1 cellular context compared by ENCODE assay signal in the genomic region with DNA sequence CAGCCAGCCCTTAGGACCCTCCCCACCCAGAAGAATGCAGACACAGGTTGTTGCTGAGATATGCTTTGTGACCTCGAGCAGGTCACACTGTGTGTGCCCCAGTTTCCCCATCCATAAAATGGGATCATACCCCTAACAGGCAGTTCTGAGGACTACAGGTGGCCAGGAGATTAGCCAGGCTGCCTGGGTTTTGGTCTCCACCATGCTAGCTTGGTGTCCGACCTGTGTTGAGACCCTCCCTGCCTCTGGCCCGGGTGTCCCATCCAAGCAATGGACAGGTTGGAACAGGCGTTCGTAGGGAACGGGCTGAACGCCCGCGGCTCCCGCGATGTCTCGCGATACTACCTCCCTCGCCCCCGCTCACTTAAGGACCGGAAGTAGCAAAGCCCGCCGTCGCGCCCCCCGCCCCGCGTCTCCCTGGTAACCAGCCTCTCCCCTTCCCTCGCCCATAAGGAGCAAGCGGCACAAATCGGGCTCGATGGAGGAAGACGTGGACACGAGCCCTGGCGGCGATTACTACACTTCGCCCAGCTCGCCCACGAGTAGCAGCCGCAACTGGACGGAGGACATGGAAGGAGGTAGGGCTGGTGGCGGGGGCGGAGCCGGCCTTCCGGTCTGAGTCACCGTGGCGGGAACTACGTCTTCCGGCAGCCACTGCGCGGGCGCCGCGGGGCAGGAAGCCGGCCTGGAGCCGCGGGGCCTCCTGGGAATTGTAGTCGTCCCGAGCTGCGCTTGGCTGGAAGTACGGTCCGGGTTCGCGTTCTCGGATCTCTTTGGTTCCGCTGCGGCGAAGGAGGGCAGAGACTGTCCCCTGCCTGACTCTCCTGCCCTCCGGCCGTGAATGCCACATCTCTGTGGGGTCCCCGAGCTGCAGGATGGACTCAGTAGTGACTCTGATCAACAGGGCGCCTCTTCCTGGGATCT.
TF ChIP-seq lines count a peak whose summit lies in the region.

No MANE protein-coding gene starts in this region.

TF ChIP-seq in HepG2, 621 proteins besides CTCF, POLR2A, EP300 and RAD21 (continued from another document and continues in another):
- TF ChIP-seq, protein P1, sequence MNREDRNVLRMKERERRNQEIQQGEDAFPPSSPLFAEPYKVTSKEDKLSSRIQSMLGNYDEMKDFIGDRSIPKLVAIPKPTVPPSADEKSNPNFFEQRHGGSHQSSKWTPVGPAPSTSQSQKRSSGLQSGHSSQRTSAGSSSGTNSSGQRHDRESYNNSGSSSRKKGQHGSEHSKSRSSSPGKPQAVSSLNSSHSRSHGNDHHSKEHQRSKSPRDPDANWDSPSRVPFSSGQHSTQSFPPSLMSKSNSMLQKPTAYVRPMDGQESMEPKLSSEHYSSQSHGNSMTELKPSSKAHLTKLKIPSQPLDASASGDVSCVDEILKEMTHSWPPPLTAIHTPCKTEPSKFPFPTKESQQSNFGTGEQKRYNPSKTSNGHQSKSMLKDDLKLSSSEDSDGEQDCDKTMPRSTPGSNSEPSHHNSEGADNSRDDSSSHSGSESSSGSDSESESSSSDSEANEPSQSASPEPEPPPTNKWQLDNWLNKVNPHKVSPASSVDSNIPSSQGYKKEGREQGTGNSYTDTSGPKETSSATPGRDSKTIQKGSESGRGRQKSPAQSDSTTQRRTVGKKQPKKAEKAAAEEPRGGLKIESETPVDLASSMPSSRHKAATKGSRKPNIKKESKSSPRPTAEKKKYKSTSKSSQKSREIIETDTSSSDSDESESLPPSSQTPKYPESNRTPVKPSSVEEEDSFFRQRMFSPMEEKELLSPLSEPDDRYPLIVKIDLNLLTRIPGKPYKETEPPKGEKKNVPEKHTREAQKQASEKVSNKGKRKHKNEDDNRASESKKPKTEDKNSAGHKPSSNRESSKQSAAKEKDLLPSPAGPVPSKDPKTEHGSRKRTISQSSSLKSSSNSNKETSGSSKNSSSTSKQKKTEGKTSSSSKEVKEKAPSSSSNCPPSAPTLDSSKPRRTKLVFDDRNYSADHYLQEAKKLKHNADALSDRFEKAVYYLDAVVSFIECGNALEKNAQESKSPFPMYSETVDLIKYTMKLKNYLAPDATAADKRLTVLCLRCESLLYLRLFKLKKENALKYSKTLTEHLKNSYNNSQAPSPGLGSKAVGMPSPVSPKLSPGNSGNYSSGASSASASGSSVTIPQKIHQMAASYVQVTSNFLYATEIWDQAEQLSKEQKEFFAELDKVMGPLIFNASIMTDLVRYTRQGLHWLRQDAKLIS (CRISPR knock-in tag; IDR thresholded peaks at IDR 0.05), result no peak
- TF ChIP-seq SRSF4 (IDR thresholded peaks at IDR 0.05; ENCODE audit: low read depth, low read length, poor library complexity, severe bottlenecking) (no peak), SP5 (CRISPR knock-in tag; IDR thresholded peaks at IDR 0.05; ENCODE audit: borderline replicate concordance, low read depth) (peak; percentile 9; the same call in 1 of the 2 replicates), ZNF749 (CRISPR knock-in tag; IDR thresholded peaks at IDR 0.05; ENCODE audit: borderline replicate concordance) (no peak; the same call in 1 of the 2 replicates), ZHX1 (CRISPR knock-in tag; IDR thresholded peaks at IDR 0.05; ENCODE audit: low read depth) (no peak; the same call in 1 of the 2 replicates), JDP2 (CRISPR knock-in tag; IDR thresholded peaks at IDR 0.05; ENCODE audit: borderline replicate concordance) (no peak), EZH2 (conservative IDR thresholded peaks at IDR 0.05; ENCODE audit: low read depth, low read length) (no peak), CSRNP2 (CRISPR knock-in tag; conservative IDR thresholded peaks at IDR 0.05; ENCODE audit: low read depth) (no peak), CBX1 (IDR thresholded peaks at IDR 0.05; ENCODE audit: low read depth) (no peak), NFKB2 (CRISPR knock-in tag; IDR thresholded peaks at IDR 0.05; ENCODE audit: borderline replicate concordance) (no peak), CCDC6 (CRISPR knock-in tag; IDR thresholded peaks at IDR 0.05) (no peak), ZSCAN12 (CRISPR knock-in tag; IDR thresholded peaks at IDR 0.05) (no peak), KLF12 (CRISPR knock-in tag; IDR thresholded peaks at IDR 0.05; ENCODE audit: borderline replicate concordance) (0 out of 2 replicates have a peak, but pooled peaks have one; percentile 57), ZGPAT (CRISPR knock-in tag; IDR thresholded peaks at IDR 0.05) (peak; percentile 71), JARID2 (CRISPR knock-in tag; IDR thresholded peaks at IDR 0.05; ENCODE audit: insufficient replicate concordance) (no peak), TEF (CRISPR knock-in tag; IDR thresholded peaks at IDR 0.05) (no peak), IRX3 (CRISPR knock-in tag; IDR thresholded peaks at IDR 0.05; ENCODE audit: borderline replicate concordance, low read depth) (no peak), ZFX (CRISPR knock-in tag; IDR thresholded peaks at IDR 0.05; ENCODE audit: low read depth) (peak; percentile 84), ETV5 (CRISPR knock-in tag; IDR thresholded peaks at IDR 0.05; ENCODE audit: borderline replicate concordance) (no peak; the same call in none of the 2 replicates), MAF1 (CRISPR knock-in tag; IDR thresholded peaks at IDR 0.05; ENCODE audit: borderline replicate concordance) (no peak), ZNF282 (IDR thresholded peaks at IDR 0.05; ENCODE audit: partially characterized antibody) (no peak), ZNF766 (CRISPR knock-in tag; IDR thresholded peaks at IDR 0.05; ENCODE audit: borderline replicate concordance) (no peak), FUBP1 (CRISPR knock-in tag; IDR thresholded peaks at IDR 0.05; ENCODE audit: borderline replicate concordance) (no peak), ZNF740 (CRISPR knock-in tag; IDR thresholded peaks at IDR 0.05) (no peak), ZNF605 (CRISPR knock-in tag; IDR thresholded peaks at IDR 0.05) (peak; percentile 76; the same call in 1 of the 2 replicates)
- TF ChIP-seq, protein P2, sequence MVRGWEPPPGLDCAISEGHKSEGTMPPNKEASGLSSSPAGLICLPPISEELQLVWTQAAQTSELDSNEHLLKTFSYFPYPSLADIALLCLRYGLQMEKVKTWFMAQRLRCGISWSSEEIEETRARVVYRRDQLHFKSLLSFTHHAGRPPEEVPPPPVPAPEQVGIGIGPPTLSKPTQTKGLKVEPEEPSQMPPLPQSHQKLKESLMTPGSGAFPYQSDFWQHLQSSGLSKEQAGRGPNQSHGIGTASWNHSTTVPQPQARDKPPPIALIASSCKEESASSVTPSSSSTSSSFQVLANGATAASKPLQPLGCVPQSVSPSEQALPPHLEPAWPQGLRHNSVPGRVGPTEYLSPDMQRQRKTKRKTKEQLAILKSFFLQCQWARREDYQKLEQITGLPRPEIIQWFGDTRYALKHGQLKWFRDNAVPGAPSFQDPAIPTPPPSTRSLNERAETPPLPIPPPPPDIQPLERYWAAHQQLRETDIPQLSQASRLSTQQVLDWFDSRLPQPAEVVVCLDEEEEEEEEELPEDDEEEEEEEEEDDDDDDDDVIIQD (CRISPR knock-in tag; IDR thresholded peaks at IDR 0.05; ENCODE audit: low read depth), result no peak
- TF ChIP-seq, protein P3, sequence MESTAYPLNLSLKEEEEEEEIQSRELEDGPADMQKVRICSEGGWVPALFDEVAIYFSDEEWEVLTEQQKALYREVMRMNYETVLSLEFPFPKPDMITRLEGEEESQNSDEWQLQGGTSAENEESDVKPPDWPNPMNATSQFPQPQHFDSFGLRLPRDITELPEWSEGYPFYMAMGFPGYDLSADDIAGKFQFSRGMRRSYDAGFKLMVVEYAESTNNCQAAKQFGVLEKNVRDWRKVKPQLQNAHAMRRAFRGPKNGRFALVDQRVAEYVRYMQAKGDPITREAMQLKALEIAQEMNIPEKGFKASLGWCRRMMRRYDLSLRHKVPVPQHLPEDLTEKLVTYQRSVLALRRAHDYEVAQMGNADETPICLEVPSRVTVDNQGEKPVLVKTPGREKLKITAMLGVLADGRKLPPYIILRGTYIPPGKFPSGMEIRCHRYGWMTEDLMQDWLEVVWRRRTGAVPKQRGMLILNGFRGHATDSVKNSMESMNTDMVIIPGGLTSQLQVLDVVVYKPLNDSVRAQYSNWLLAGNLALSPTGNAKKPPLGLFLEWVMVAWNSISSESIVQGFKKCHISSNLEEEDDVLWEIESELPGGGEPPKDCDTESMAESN (CRISPR knock-in tag; conservative IDR thresholded peaks at IDR 0.05), result no peak
- TF ChIP-seq, protein P4, sequence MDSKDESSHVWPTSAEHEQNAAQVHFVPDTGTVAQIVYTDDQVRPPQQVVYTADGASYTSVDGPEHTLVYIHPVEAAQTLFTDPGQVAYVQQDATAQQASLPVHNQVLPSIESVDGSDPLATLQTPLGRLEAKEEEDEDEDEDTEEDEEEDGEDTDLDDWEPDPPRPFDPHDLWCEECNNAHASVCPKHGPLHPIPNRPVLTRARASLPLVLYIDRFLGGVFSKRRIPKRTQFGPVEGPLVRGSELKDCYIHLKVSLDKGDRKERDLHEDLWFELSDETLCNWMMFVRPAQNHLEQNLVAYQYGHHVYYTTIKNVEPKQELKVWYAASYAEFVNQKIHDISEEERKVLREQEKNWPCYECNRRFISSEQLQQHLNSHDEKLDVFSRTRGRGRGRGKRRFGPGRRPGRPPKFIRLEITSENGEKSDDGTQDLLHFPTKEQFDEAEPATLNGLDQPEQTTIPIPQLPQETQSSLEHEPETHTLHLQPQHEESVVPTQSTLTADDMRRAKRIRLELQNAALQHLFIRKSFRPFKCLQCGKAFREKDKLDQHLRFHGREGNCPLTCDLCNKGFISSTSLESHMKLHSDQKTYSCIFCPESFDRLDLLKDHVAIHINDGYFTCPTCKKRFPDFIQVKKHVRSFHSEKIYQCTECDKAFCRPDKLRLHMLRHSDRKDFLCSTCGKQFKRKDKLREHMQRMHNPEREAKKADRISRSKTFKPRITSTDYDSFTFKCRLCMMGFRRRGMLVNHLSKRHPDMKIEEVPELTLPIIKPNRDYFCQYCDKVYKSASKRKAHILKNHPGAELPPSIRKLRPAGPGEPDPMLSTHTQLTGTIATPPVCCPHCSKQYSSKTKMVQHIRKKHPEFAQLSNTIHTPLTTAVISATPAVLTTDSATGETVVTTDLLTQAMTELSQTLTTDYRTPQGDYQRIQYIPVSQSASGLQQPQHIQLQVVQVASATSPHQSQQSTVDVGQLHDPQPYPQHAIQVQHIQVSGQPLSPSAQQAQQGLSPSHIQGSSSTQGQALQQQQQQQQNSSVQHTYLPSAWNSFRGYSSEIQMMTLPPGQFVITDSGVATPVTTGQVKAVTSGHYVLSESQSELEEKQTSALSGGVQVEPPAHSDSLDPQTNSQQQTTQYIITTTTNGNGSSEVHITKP (CRISPR knock-in tag; IDR thresholded peaks at IDR 0.05; ENCODE audit: low read depth), result no peak
